Comparison of ENCODE assay signal across 34 cellular contexts in the genomic region with DNA sequence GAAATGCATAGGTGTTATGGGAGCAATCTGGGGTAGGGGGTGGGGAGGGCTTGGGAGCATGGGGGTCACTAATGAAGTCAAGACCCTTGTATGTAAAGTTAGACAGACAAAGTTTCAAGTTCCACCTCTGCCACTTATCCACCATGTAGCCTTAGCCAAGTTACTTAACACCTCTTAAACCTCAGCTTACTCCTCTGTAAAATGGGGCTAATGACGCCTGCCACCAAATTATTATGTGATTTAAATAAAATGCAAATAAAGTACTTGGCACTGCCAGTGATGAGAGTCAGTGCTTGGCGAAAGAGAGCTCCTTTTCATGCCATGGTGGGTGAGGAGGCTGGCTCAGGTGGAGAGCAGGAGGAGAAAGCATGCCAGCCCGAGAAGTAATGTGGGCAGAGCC.
"Had no signal": no experiment of that assay in that cellular context is flagged by ENCODE, and none has a peak within 500 bp of the region (broad histone marks: within the 10 kb centered on the region; RNA-seq: fewer than 3 reads in every experiment).

No MANE protein-coding gene starts in this region.

- H3K27ac ChIP-seq: adrenal gland, ascending aorta, body of pancreas, brain microvascular endothelial cell, breast epithelium, cardiac muscle cell had no signal

- H3K4me3 ChIP-seq: adrenal gland, ascending aorta, body of pancreas, breast epithelium, cardiac muscle cell had no signal

- H3K9me3 ChIP-seq: adrenal gland, ascending aorta, body of pancreas, breast epithelium had no signal

- H3K27me3 ChIP-seq: adrenal gland, ascending aorta, body of pancreas, brain microvascular endothelial cell, breast epithelium had no signal

- ATAC-seq: activated naive CD4-positive, alpha-beta T cell treated with anti-CD3 and anti-CD28 coated beads, Interleukin-2, amount 50 U/mL, for 72 hours; activated naive CD8-positive, alpha-beta T cell treated with anti-CD3 and anti-CD28 coated beads, Interleukin-2, amount 50 U/mL, for 24 hours; activated T-cell treated with anti-CD3 and anti-CD28 coated beads, Interleukin-2, amount 50 U/mL, for 4 hours; activated T-cell treated with anti-CD3 and anti-CD28 coated beads, Interleukin-2, amount 50 U/mL, for 72 hours; activated T-helper 17 cell treated with anti-CD3 and anti-CD28 coated beads, Interleukin-2, amount 50 U/mL, for 72 hours; body of pancreas had no signal

- H3K36me3 ChIP-seq: adrenal gland, ascending aorta, brain microvascular endothelial cell, breast epithelium, cardiac muscle cell had no signal

- FAIRE-seq: astrocyte, bronchial epithelial cell had no signal

- DNase-seq: activated effector memory CD4-positive, alpha-beta T cell treated with anti-CD3 and anti-CD28 coated beads, Interleukin-2, amount 50 U/mL, for 16 hours; activated effector memory CD4-positive, alpha-beta T cell treated with Interleukin-2 at 50 U/mL for 16 hours; activated gamma-delta T cell; activated gamma-delta T cell treated with Interleukin-2 at 50 U/mL for 16 hours; activated naive CD4-positive, alpha-beta T cell; activated naive CD4-positive, alpha-beta T cell treated with anti-CD3 and anti-CD28 coated beads for 36 hours; activated naive CD4-positive, alpha-beta T cell treated with anti-CD3 and anti-CD28 coated beads, Interleukin-2, amount 10 ng/mL, durations not matched to agents 7 days and 5 days; activated naive CD4-positive, alpha-beta T cell treated with anti-CD3 and anti-CD28 coated beads, Interleukin-2, amount 50 U/mL, for 16 hours; activated naive CD4-positive, alpha-beta T cell treated with Interleukin-2 at 50 U/mL for 16 hours; activated naive CD8-positive, alpha-beta T cell treated with anti-CD3 and anti-CD28 coated beads for 36 hours; activated naive CD8-positive, alpha-beta T cell treated with anti-CD3 and anti-CD28 coated beads, Interleukin-2, amount 10 ng/mL, durations not matched to agents 7 days and 5 days; activated naive CD8-positive, alpha-beta T cell treated with anti-CD3 and anti-CD28 coated beads, Interleukin-2, amount 50 U/mL, for 24 hours; activated T-cell treated with anti-CD3 and anti-CD28 coated beads for 4 hours; activated T-cell treated with anti-CD3 and anti-CD28 coated beads, Interleukin-2, amount 50 U/mL, for 1 hour; activated T-cell treated with anti-CD3 and anti-CD28 coated beads, Interleukin-2, amount 50 U/mL, for 24 hours; activated T-cell treated with anti-CD3 and anti-CD28 coated beads, Interleukin-2, amount 50 U/mL, for 4 hours; activated T-cell treated with anti-CD3 and anti-CD28 coated beads, Interleukin-2, amount 50 U/mL, for 48 hours; activated T-cell treated with anti-CD3 and anti-CD28 coated beads, Interleukin-2, amount 50 U/mL, for 72 hours; adrenal gland; amniotic stem cell; amygdala; anterior cingulate cortex; aorta; body of pancreas; brain microvascular endothelial cell; caudate nucleus; central memory CD4-positive, alpha-beta T cell had no signal
